Comparison of ENCODE assay signal across 1 cellular context in the genomic region with DNA sequence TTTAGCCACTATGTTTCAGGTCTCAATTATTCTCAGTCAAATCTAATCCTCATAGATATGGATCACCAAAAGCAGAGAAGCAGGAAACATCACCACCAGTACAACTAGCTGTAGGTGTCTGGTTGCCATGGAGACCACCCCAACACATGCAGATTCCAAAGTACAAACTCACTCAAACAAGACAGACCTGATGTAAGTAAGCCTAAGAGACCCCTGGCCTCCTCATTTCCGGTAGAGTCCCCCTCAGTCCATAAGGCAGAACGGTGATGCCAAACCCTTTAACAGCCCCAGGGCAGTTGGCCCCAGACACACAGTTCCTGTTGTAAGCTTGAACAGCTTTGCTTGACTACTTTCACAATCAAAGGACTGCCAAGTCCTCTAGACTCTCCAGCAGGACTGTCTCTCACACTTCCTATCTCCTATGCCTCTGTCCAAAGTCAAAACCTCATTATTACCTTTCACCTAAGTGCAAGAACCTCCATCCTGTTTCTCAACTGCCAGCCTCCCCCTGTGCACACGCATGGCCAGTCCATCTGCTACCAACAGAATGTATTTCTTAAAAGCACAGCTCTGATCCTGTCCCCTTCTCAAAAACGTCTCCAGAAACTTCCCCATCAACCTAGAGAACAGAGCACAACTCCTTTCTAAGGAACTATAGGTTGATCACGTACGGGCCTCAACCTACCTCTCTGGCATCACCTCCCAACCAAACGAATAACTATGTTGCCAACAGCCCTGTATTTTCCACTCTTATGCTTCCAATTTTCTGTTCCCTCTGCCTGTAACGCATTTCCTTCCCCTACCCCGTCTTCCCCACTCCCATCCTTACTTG.
A peak's percentile ranks its signal among the peaks of the same experiment; 100 is the strongest.
TF ChIP-seq lines count a peak whose summit lies in the region.

No MANE protein-coding gene starts in this region.

TF ChIP-seq in HepG2, 621 proteins besides CTCF, POLR2A, EP300 and RAD21 (continued from another document):
- TF ChIP-seq, protein P1, sequence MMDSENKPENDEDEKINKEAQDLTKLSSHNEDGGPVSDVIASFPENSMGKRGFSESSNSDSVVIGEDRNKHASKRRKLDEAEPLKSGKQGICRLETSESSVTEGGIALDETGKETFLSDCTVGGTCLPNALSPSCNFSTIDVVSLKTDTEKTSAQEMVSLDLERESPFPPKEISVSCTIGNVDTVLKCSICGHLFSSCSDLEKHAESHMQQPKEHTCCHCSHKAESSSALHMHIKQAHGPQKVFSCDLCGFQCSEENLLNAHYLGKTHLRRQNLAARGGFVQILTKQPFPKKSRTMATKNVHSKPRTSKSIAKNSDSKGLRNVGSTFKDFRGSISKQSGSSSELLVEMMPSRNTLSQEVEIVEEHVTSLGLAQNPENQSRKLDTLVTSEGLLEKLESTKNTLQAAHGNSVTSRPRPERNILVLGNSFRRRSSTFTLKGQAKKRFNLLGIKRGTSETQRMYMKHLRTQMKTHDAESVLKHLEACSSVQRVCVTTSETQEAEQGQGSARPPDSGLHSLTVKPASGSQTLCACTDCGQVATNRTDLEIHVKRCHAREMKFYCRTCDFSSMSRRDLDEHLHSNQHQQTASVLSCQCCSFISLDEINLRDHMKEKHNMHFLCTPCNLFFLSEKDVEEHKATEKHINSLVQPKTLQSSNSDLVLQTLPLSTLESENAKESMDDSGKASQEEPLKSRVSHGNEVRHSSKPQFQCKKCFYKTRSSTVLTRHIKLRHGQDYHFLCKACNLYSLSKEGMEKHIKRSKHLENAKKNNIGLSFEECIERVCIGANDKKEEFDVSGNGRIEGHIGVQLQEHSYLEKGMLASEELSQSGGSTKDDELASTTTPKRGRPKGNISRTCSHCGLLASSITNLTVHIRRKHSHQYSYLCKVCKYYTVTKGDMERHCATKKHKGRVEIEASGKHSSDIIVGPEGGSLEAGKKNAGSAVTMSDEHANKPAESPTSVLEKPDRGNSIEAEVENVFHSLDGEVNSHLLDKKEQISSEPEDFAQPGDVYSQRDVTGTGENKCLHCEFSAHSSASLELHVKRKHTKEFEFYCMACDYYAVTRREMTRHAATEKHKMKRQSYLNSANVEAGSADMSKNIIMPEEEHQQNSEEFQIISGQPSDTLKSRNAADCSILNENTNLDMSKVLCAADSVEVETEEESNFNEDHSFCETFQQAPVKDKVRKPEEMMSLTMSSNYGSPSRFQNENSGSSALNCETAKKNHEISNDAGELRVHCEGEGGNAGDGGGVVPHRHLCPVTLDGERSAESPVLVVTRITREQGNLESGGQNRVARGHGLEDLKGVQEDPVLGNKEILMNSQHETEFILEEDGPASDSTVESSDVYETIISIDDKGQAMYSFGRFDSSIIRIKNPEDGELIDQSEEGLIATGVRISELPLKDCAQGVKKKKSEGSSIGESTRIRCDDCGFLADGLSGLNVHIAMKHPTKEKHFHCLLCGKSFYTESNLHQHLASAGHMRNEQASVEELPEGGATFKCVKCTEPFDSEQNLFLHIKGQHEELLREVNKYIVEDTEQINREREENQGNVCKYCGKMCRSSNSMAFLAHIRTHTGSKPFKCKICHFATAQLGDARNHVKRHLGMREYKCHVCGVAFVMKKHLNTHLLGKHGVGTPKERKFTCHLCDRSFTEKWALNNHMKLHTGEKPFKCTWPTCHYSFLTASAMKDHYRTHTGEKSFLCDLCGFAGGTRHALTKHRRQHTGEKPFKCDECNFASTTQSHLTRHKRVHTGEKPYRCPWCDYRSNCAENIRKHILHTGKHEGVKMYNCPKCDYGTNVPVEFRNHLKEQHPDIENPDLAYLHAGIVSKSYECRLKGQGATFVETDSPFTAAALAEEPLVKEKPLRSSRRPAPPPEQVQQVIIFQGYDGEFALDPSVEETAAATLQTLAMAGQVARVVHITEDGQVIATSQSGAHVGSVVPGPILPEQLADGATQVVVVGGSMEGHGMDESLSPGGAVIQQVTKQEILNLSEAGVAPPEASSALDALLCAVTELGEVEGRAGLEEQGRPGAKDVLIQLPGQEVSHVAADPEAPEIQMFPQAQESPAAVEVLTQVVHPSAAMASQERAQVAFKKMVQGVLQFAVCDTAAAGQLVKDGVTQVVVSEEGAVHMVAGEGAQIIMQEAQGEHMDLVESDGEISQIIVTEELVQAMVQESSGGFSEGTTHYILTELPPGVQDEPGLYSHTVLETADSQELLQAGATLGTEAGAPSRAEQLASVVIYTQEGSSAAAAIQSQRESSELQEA (CRISPR knock-in tag; IDR thresholded peaks at IDR 0.05; ENCODE audit: not compliant biosample characterization): no peak
- TF ChIP-seq, protein P2, sequence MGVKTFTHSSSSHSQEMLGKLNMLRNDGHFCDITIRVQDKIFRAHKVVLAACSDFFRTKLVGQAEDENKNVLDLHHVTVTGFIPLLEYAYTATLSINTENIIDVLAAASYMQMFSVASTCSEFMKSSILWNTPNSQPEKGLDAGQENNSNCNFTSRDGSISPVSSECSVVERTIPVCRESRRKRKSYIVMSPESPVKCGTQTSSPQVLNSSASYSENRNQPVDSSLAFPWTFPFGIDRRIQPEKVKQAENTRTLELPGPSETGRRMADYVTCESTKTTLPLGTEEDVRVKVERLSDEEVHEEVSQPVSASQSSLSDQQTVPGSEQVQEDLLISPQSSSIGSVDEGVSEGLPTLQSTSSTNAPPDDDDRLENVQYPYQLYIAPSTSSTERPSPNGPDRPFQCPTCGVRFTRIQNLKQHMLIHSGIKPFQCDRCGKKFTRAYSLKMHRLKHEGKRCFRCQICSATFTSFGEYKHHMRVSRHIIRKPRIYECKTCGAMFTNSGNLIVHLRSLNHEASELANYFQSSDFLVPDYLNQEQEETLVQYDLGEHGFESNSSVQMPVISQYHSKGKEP (CRISPR knock-in tag; IDR thresholded peaks at IDR 0.05): no peak
- TF ChIP-seq ZNF674 (CRISPR knock-in tag; IDR thresholded peaks at IDR 0.05; ENCODE audit: low read depth) (0 out of 2 replicates have a peak, but pooled peaks have one; percentile 16), HNRNPH1 (optimal IDR thresholded peaks at IDR 0.05; ENCODE audit: low read depth, low read length) (no peak), STAT5B (CRISPR knock-in tag; IDR thresholded peaks at IDR 0.05) (no peak), ZNF441 (CRISPR knock-in tag; IDR thresholded peaks at IDR 0.05; ENCODE audit: borderline replicate concordance) (no peak), PBX3 (CRISPR knock-in tag; IDR thresholded peaks at IDR 0.05; ENCODE audit: borderline replicate concordance) (no peak), E2F1 (CRISPR knock-in tag; IDR thresholded peaks at IDR 0.05) (no peak), PLRG1 (conservative IDR thresholded peaks at IDR 0.05) (no peak), ZNF367 (CRISPR knock-in tag; IDR thresholded peaks at IDR 0.05; ENCODE audit: borderline replicate concordance) (no peak), SATB2 (CRISPR knock-in tag; IDR thresholded peaks at IDR 0.05) (no peak), KDM6A (CRISPR knock-in tag; IDR thresholded peaks at IDR 0.05; ENCODE audit: low read depth) (peak; percentile 97), DBP (CRISPR knock-in tag; IDR thresholded peaks at IDR 0.05; ENCODE audit: not compliant biosample characterization) (no peak), ZBTB1 (CRISPR knock-in tag; IDR thresholded peaks at IDR 0.05; ENCODE audit: borderline replicate concordance) (no peak), RBM22 (optimal IDR thresholded peaks at IDR 0.05; ENCODE audit: low read length) (no peak), SYNCRIP (IDR thresholded peaks at IDR 0.05; ENCODE audit: insufficient read depth, low read depth, low read length) (no peak), MXI1 (IDR thresholded peaks at IDR 0.05; ENCODE audit: borderline replicate concordance, low read depth, low read length) (peak; percentile 58; the same call in 1 of the 3 replicates), ZNF329 (CRISPR knock-in tag; IDR thresholded peaks at IDR 0.05; ENCODE audit: low read depth) (no peak), ATF5 (CRISPR knock-in tag; IDR thresholded peaks at IDR 0.05; ENCODE audit: low read depth) (0 out of 2 replicates have a peak, but pooled peaks have one; percentile 57), MYPOP (CRISPR knock-in tag; IDR thresholded peaks at IDR 0.05) (no peak)
- TF ChIP-seq, protein P3, sequence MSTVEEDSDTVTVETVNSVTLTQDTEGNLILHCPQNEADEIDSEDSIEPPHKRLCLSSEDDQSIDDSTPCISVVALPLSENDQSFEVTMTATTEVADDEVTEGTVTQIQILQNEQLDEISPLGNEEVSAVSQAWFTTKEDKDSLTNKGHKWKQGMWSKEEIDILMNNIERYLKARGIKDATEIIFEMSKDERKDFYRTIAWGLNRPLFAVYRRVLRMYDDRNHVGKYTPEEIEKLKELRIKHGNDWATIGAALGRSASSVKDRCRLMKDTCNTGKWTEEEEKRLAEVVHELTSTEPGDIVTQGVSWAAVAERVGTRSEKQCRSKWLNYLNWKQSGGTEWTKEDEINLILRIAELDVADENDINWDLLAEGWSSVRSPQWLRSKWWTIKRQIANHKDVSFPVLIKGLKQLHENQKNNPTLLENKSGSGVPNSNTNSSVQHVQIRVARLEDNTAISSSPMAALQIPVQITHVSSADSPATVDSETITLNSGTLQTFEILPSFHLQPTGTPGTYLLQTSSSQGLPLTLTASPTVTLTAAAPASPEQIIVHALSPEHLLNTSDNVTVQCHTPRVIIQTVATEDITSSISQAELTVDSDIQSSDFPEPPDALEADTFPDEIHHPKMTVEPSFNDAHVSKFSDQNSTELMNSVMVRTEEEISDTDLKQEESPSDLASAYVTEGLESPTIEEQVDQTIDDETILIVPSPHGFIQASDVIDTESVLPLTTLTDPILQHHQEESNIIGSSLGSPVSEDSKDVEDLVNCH (CRISPR knock-in tag; IDR thresholded peaks at IDR 0.05): no peak
- TF ChIP-seq, protein P4, sequence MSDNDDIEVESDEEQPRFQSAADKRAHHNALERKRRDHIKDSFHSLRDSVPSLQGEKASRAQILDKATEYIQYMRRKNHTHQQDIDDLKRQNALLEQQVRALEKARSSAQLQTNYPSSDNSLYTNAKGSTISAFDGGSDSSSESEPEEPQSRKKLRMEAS (IDR thresholded peaks at IDR 0.05): peak; percentile 62; the same call in 1 of the 2 replicates
- TF ChIP-seq, protein P5, sequence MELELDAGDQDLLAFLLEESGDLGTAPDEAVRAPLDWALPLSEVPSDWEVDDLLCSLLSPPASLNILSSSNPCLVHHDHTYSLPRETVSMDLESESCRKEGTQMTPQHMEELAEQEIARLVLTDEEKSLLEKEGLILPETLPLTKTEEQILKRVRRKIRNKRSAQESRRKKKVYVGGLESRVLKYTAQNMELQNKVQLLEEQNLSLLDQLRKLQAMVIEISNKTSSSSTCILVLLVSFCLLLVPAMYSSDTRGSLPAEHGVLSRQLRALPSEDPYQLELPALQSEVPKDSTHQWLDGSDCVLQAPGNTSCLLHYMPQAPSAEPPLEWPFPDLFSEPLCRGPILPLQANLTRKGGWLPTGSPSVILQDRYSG (CRISPR knock-in tag; IDR thresholded peaks at IDR 0.05): no peak
- TF ChIP-seq, protein P6, sequence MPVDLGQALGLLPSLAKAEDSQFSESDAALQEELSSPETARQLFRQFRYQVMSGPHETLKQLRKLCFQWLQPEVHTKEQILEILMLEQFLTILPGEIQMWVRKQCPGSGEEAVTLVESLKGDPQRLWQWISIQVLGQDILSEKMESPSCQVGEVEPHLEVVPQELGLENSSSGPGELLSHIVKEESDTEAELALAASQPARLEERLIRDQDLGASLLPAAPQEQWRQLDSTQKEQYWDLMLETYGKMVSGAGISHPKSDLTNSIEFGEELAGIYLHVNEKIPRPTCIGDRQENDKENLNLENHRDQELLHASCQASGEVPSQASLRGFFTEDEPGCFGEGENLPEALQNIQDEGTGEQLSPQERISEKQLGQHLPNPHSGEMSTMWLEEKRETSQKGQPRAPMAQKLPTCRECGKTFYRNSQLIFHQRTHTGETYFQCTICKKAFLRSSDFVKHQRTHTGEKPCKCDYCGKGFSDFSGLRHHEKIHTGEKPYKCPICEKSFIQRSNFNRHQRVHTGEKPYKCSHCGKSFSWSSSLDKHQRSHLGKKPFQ (CRISPR knock-in tag; IDR thresholded peaks at IDR 0.05; ENCODE audit: insufficient replicate concordance): no peak
